Comparison of ENCODE assay signal across 14 cellular contexts in the genomic region with DNA sequence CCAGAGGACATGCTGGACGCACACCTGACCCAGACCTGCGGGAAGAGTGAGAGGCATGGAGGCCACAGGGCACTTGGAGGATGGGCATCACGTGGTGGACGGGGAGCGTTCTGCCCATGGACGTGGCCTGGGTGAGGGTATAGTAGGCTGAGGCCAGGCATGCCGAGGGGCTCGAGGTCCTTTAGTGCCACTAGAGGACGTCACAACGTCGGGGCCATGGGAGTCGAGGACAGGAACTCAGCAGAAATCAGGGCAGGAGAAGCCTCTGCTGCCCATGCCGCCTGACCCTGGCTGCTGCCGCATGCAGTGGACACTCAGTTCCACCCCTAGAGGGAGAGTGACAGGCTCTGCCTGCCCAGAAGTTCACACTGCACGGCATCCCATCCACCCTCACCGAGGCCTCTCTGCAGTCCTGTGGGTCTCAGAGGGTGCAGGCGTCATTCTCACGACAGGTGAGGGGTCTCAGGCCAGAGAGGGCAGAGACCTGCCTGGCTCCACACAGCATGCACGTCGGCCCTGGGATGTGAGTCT.
"Had no signal": no experiment of that assay in that cellular context is flagged by ENCODE, and none has a peak within 500 bp of the region (broad histone marks: within the 10 kb centered on the region; RNA-seq: fewer than 3 reads in every experiment).

No MANE protein-coding gene starts in this region.

- H3K4me3 ChIP-seq: cardiac muscle cell, hepatocyte, tibial artery had no signal

- H3K36me3 Mint-ChIP-seq: memory B cell had no signal

- H3K27me3 ChIP-seq: cardiac muscle cell, hepatocyte had no signal

- H3K9me3 ChIP-seq: tibial artery had no signal

- H3K36me3 ChIP-seq: cardiac muscle cell, tibial artery had no signal

- ATAC-seq: esophagus mucosa, left lobe of liver had no signal

- H3K4me1 ChIP-seq: tibial artery had no signal

- H3K27ac ChIP-seq: cardiac muscle cell, hepatocyte, tibial artery had no signal

- H3K9me3 Mint-ChIP-seq: memory B cell; T-helper 2 cell treated with Interferon-gamma antibody and Interleukin-4, amounts not matched to agents 5 μg/mL and 100 μg/mL, for 36 hours had no signal

- DNase-seq: activated naive CD4-positive, alpha-beta T cell treated with anti-CD3 and anti-CD28 coated beads, Interleukin-2, amount 50 U/mL, for 16 hours; activated T-cell treated with anti-CD3 and anti-CD28 coated beads for 4 hours; islet precursor cell; stimulated activated CD4-positive, alpha-beta T cell treated with anti-CD3 and anti-CD28 coated beads, Interleukin-12 subunit alpha, Interleukin-12 subunit beta, amount 100 ng/mL, for 4 hours; stimulated activated CD4-positive, alpha-beta T cell treated with anti-CD3 and anti-CD28 coated beads, Interleukin-2, amount 100 ng/mL, for 24 hours; SW 1271; tibial artery had no signal

- H3K27ac Mint-ChIP-seq: memory B cell; nephron; T-helper 2 cell treated with Interferon-gamma antibody and Interleukin-4, amounts not matched to agents 5 μg/mL and 100 μg/mL, for 36 hours had no signal

- H3K4me2 ChIP-seq: hepatocyte had no signal

- H2AFZ ChIP-seq: hepatocyte had no signal

- H3K4me3 Mint-ChIP-seq: memory B cell; nephron; T-helper 2 cell treated with Interferon-gamma antibody and Interleukin-4, amounts not matched to agents 5 μg/mL and 100 μg/mL, for 36 hours had no signal

- H3K79me2 ChIP-seq: hepatocyte had no signal
